Comparison of ENCODE assay signal across 1 cellular context in the genomic region with DNA sequence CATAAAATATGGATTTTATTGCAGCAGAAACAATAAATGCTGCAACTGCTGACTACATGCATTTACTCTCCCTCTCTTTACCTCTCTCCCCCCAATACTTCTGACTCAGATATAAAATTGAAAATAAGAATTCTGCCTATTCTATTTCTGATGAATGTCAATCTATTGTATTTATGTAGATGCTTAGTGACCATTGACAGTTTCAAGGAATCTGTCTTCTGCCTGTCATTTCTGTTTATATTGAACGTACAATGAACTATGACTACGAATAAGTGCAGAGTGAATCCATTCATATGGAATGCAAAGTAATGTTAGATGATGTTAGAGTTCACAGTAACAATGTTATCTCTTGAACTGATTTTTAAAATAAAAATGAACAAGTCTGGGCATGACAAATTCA.
TF ChIP-seq lines count a peak whose summit lies in the region.

No MANE protein-coding gene starts in this region.

TF ChIP-seq in SK-N-SH, 30 proteins besides CTCF, POLR2A, EP300 and RAD21 (continued from another document):
- TF ChIP-seq TCF12 (IDR thresholded peaks at IDR 0.05): no peak
- no peak for TF ChIP-seq TEAD4 (IDR thresholded peaks at IDR 0.05; ENCODE audit: borderline replicate concordance, insufficient read depth)
- TF ChIP-seq FOSL2 (IDR thresholded peaks at IDR 0.05; ENCODE audit: borderline replicate concordance, low read depth): no peak
- TF ChIP-seq FOXM1 (IDR thresholded peaks at IDR 0.05; ENCODE audit: low read depth): no peak
- TF ChIP-seq, protein P1, sequence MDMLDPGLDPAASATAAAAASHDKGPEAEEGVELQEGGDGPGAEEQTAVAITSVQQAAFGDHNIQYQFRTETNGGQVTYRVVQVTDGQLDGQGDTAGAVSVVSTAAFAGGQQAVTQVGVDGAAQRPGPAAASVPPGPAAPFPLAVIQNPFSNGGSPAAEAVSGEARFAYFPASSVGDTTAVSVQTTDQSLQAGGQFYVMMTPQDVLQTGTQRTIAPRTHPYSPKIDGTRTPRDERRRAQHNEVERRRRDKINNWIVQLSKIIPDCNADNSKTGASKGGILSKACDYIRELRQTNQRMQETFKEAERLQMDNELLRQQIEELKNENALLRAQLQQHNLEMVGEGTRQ (IDR thresholded peaks at IDR 0.05; ENCODE audit: borderline replicate concordance, low read depth, low read length): no peak
- TF ChIP-seq ELF1 (IDR thresholded peaks at IDR 0.05): no peak
- TF ChIP-seq RXRA (IDR thresholded peaks at IDR 0.05; ENCODE audit: borderline replicate concordance, low read depth): no peak
- no peak for TF ChIP-seq FOXJ3 (CRISPR knock-in tag; IDR thresholded peaks at IDR 0.05)
- no peak for TF ChIP-seq CHD2 (IDR thresholded peaks at IDR 0.05; ENCODE audit: low read length, partially characterized antibody)
- no peak for TF ChIP-seq POLR2AphosphoS5 (IDR thresholded peaks at IDR 0.05; ENCODE audit: low read depth, low read length)
- TF ChIP-seq TAF1 (IDR thresholded peaks at IDR 0.05; ENCODE audit: borderline replicate concordance, low read depth, low read length): no peak
- no peak for TF ChIP-seq SIN3A (IDR thresholded peaks at IDR 0.05; ENCODE audit: borderline replicate concordance, low read depth, low read length)
- TF ChIP-seq NRF1 (IDR thresholded peaks at IDR 0.05; ENCODE audit: low read depth, low read length): no peak
- TF ChIP-seq EZH2phosphoT487 (IDR thresholded peaks at IDR 0.05; ENCODE audit: borderline replicate concordance, low read depth): no peak
- no peak for TF ChIP-seq ZBTB33 (IDR thresholded peaks at IDR 0.05; ENCODE audit: borderline replicate concordance, low read depth)
- TF ChIP-seq, protein P2, sequence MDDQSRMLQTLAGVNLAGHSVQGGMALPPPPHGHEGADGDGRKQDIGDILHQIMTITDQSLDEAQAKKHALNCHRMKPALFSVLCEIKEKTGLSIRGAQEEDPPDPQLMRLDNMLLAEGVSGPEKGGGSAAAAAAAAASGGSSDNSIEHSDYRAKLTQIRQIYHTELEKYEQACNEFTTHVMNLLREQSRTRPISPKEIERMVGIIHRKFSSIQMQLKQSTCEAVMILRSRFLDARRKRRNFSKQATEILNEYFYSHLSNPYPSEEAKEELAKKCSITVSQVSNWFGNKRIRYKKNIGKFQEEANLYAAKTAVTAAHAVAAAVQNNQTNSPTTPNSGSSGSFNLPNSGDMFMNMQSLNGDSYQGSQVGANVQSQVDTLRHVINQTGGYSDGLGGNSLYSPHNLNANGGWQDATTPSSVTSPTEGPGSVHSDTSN (IDR thresholded peaks at IDR 0.05): no peak
